6 cellular contexts compared by ENCODE assay signal in genomic region chr7:100867796-100868485, GRCh38. TPM values are rescaled to one million over a fixed set of nuclear protein-coding genes. Genes with fewer than 3 reads are reported as not detected.
DNase-seq lines count a peak whose midpoint lies in the region; ATAC-seq and TF ChIP-seq lines count a peak whose summit lies in the region.

No MANE protein-coding gene starts in this region.

- H3K27ac Mint-ChIP-seq in activated T-helper 17 cell treated with anti-CD3 and anti-CD28 coated beads, Interleukin-2, amount 50 U/mL, for 72 hours = peak overlapping the region; percentile 95
- peak overlapping the region; percentile 88 for H3K27ac Mint-ChIP-seq in memory B cell

- peaks cover 42% of the 10 kb centered on the region for H3K79me2 ChIP-seq in DOHH2 (ENCODE audit: control insufficient read depth, low read length)

- peaks cover 49% of the 10 kb centered on the region for H3K36me3 Mint-ChIP-seq in activated T-helper 17 cell treated with anti-CD3 and anti-CD28 coated beads, Interleukin-2, amount 50 U/mL, for 72 hours (ENCODE audit: low read depth)
- H3K36me3 Mint-ChIP-seq in memory B cell = peaks cover 13% of the 10 kb centered on the region

- H4K20me1 ChIP-seq in DOHH2 (ENCODE audit: control insufficient read depth, insufficient read depth, low read depth, low read length) = no peaks in the 10 kb centered on the region

- no peaks in the 10 kb centered on the region for H3K9me3 Mint-ChIP-seq in activated T-helper 17 cell treated with anti-CD3 and anti-CD28 coated beads, Interleukin-2, amount 50 U/mL, for 72 hours
- no peaks in the 10 kb centered on the region for H3K9me3 Mint-ChIP-seq in memory B cell

- H3K27ac ChIP-seq in DOHH2 (ENCODE audit: low read depth, low read length) = peak overlapping the region; percentile 70

- H3K4me3 Mint-ChIP-seq in activated T-helper 17 cell treated with anti-CD3 and anti-CD28 coated beads, Interleukin-2, amount 50 U/mL, for 72 hours = peak overlapping the region; percentile 86
- peak overlapping the region; percentile 78 for H3K4me3 Mint-ChIP-seq in memory B cell

- no peaks in the 10 kb centered on the region for H3K27me3 ChIP-seq in DOHH2 (ENCODE audit: control insufficient read depth, low read length)

- no peak for TF ChIP-seq CTCF in DOHH2 (IDR thresholded peaks at IDR 0.05; ENCODE audit: low read depth, low read length, poor library complexity, severe bottlenecking)

- no peaks in the 10 kb centered on the region for H3K4me1 Mint-ChIP-seq in activated T-helper 17 cell treated with anti-CD3 and anti-CD28 coated beads, Interleukin-2, amount 50 U/mL, for 72 hours
- H3K4me1 Mint-ChIP-seq in memory B cell = peaks cover 8% of the 10 kb centered on the region

- H3K9me3 ChIP-seq in DOHH2 (ENCODE audit: control insufficient read depth, insufficient read depth, low read length) = no peaks in the 10 kb centered on the region

- DNase-seq in memory B cell (ENCODE audit: low spot score in 2 of 2) (no peak), NCI-H2227 (lab: John Stamatoyannopoulos, UW; ENCODE audit: unreplicated experiment) (no peak), midbrain (lab: John Stamatoyannopoulos, UW) (no peak)
- no peak for DNase-seq in stimulated activated CD4-positive, alpha-beta T cell treated with anti-CD3 and anti-CD28 coated beads, Interleukin-4, amount 100 ng/mL, for 4 hours

- H3K27me3 Mint-ChIP-seq in activated T-helper 17 cell treated with anti-CD3 and anti-CD28 coated beads, Interleukin-2, amount 50 U/mL, for 72 hours = no peaks in the 10 kb centered on the region
- no peaks in the 10 kb centered on the region for H3K27me3 Mint-ChIP-seq in memory B cell

- H3K36me3 ChIP-seq in DOHH2 (ENCODE audit: control insufficient read depth, low read length) = peaks cover 42% of the 10 kb centered on the region

- H3K4me3 ChIP-seq in DOHH2 (ENCODE audit: low read length) = peak overlapping the region; percentile 80

- H3K9me2 ChIP-seq in DOHH2 (replicated peaks; ENCODE audit: control insufficient read depth, low read length) = no peaks in the 10 kb centered on the region

- H3F3A ChIP-seq in DOHH2 (ENCODE audit: control insufficient read depth, insufficient read depth) = peaks cover 10% of the 10 kb centered on the region

- H3K4me2 ChIP-seq in DOHH2 (ENCODE audit: low read length) = peak overlapping the region; percentile 86

- no peak for ATAC-seq in activated T-helper 17 cell treated with anti-CD3 and anti-CD28 coated beads, Interleukin-2, amount 50 U/mL, for 72 hours (replicated peaks)
- ATAC-seq in memory B cell (ENCODE audit: low read depth) = no peak

- peaks cover 32% of the 10 kb centered on the region for H3K4me1 ChIP-seq in DOHH2 (ENCODE audit: control insufficient read depth, low read length)

RNA-seq across cellular contexts. Expression of gene TRIP6, which starts 0.8 kb away (rescaled TPM):
- total RNA-seq in activated T-helper 17 cell treated with anti-CD3 and anti-CD28 coated beads, Interleukin-2, amount 50 U/mL, for 72 hours = 10 to 100 TPM; 36.5 to 43.5 TPM

RNA-seq across cellular contexts. Expression of gene SRRT, which starts 7.0 kb away (rescaled TPM):
- total RNA-seq in activated T-helper 17 cell treated with anti-CD3 and anti-CD28 coated beads, Interleukin-2, amount 50 U/mL, for 72 hours = 100 to 1,000 TPM; 208 to 255 TPM

RNA-seq across cellular contexts. Expression of gene SLC12A9, which starts 15.4 kb away (rescaled TPM):
- total RNA-seq in activated T-helper 17 cell treated with anti-CD3 and anti-CD28 coated beads, Interleukin-2, amount 50 U/mL, for 72 hours = 10 to 100 TPM; 15.7 to 30.1 TPM

RNA-seq across cellular contexts. Expression of gene UFSP1, which starts 21.6 kb away (rescaled TPM):
- 1 to 10 TPM in 1 of 2 donors, under 1 TPM in 1; 0.79 to 3.2 TPM for total RNA-seq in activated T-helper 17 cell treated with anti-CD3 and anti-CD28 coated beads, Interleukin-2, amount 50 U/mL, for 72 hours

RNA-seq across cellular contexts. Expression of gene ACHE, which starts 27.7 kb away (rescaled TPM):
- not detected for total RNA-seq in activated T-helper 17 cell treated with anti-CD3 and anti-CD28 coated beads, Interleukin-2, amount 50 U/mL, for 72 hours
